In genomic region chr6:13328076-13328874, GRCh38 we compare ENCODE assay signal across 8 cellular contexts. TPM values are rescaled to one million over a fixed set of nuclear protein-coding genes. Genes with fewer than 3 reads are reported as not detected.
A peak's percentile ranks its signal among the peaks of the same experiment; 100 is the strongest.
DNase-seq lines count a peak whose midpoint lies in the region; ATAC-seq and TF ChIP-seq lines count a peak whose summit lies in the region.

TSS of gene TBC1D7 (minus strand) at chr6:13328537. CDS start at chr6:13326898, 1,639 bp downstream.

- peak; percentile 52 for TF ChIP-seq CTCF in chondrocyte (IDR thresholded peaks at IDR 0.05)

- TF ChIP-seq POLR2A in GM19099 (IDR thresholded peaks at IDR 0.05; ENCODE audit: extremely low read depth, insufficient read length, low read depth), result peak; percentile 95

- H3K9me3 Mint-ChIP-seq in chondrocyte (ENCODE audit: low read depth), result no peaks in the 10 kb centered on the region

- peaks cover 26% of the 10 kb centered on the region for H3K4me1 Mint-ChIP-seq in chondrocyte (ENCODE audit: low read depth)

- peak; percentile 71 for ATAC-seq in HG03378 (IDR thresholded peaks at IDR 0.05; ENCODE audit: unreplicated experiment)

- H3K27me3 Mint-ChIP-seq in chondrocyte (ENCODE audit: low read depth), result no peaks in the 10 kb centered on the region

- H3K4me3 Mint-ChIP-seq in chondrocyte (ENCODE audit: unreplicated experiment), result peak within 1 kb of the TSS; percentile 89

- DNase-seq in Ammon's horn (ENCODE audit: low spot score), result peak; percentile 93
- DNase-seq in NCI-H460 (ENCODE audit: extremely low read depth, low read depth), result peak; percentile 76
- peak; percentile 88 to 90 for DNase-seq in activated CD4-positive, alpha-beta T cell treated with anti-CD3 and anti-CD28 coated beads for 24 hours (ENCODE audit: low read depth in 2 of 2)
- peak; percentile 96 for DNase-seq in chondrocyte (ENCODE audit: low spot score)
- peak; percentile 82 for DNase-seq in kidney glomerular epithelial cell (lab: John Stamatoyannopoulos, UW)
- peak; percentile 82 to 89 for DNase-seq in stimulated activated CD4-positive, alpha-beta T cell treated with anti-CD3 and anti-CD28 coated beads, Interleukin-1b, Interleukin-23, amount 100 ng/mL, for 1 hour (ENCODE audit: low read depth in 2 of 2)

- H3K27ac Mint-ChIP-seq in chondrocyte (ENCODE audit: unreplicated experiment), result peak within 1 kb of the TSS; percentile 93

- peaks cover 8% of the 10 kb centered on the region for H3K36me3 Mint-ChIP-seq in chondrocyte (ENCODE audit: low read depth)

RNA-seq across cellular contexts. Expression of gene TBC1D7, which starts in this region (rescaled TPM):
- 22.8 and 23.0 TPM in 2 replicates for total RNA-seq in NCI-H460 (2014; rRNA removed; shearing (Covaris generic))
- 9.4 and 9.7 TPM in 2 replicates for polyA plus RNA-seq in NCI-H460 (2014; cell fraction: nucleus; rRNA removed)
- 19.4 to 21.7 TPM (median 19.8 TPM) in 3 replicates for total RNA-seq in chondrocyte

Comparison
In these comparisons a context has a peak if more than half of its experiments do, and no peak if none do; other contexts are left out.
1. Peak in every context shown above with its lines: DNase-seq and ATAC-seq.